ENCODE assay signal across 8 cellular contexts in the genomic region with DNA sequence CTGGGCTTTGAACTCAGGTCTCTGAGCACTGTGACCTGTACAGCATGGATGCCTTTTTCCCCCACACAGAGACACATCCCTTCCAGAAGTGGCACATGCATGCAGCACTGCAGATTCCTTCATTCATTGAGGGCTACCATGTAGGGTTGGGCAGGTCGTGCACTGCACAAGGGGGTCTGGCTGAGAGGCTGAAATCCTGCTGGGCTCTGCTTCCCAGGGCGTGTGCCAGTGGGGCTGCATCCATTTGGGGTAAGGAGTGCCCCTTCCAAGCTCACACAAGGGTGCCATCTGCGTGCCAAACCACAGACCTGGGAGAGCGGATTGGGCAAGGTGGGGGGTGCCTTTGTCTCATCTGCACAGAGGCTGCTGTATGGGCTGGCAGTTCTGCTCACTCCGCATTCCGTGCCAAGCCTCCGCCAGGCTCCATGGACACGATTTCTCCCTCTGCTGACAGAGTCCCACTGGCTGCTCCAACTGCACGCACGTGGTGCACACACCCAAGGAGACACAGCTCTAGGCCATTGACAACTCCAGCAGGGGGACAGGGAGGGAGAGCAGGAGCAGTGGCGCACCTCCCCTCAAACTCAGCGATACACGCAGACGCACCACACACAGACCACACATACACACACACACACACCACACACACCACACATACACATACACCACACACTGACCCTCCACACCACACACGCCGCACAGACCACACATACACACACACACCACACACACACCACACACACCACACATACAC. TPM values are rescaled to one million over a fixed set of nuclear protein-coding genes. Genes with fewer than 3 reads are reported as not detected.
DNase-seq lines count a peak whose midpoint lies in the region; FAIRE-seq and TF ChIP-seq lines count a peak whose summit lies in the region.

No MANE protein-coding gene starts in this region.

- no peak overlapping the region for H2AFZ ChIP-seq in endothelial cell of umbilical vein (ENCODE audit: low read depth, low read length)

- H3K4me2 ChIP-seq in endothelial cell of umbilical vein (ENCODE audit: insufficient read depth, low read length): no peak overlapping the region

- no peak for TF ChIP-seq POLR2A in endothelial cell of umbilical vein (IDR thresholded peaks at IDR 0.05; ENCODE audit: low read depth, low read length)

- H3K9ac ChIP-seq in endothelial cell of umbilical vein (replicated peaks; ENCODE audit: extremely low read depth, insufficient read depth, low read length): no peak overlapping the region

- H3K9me3 ChIP-seq in endothelial cell of umbilical vein (replicated peaks; ENCODE audit: control insufficient read depth, insufficient read depth, low read length): no peaks in the 10 kb centered on the region

- no peak overlapping the region for H3K4me3 ChIP-seq in endothelial cell of umbilical vein (replicated peaks in 1 of 3; ENCODE audit: insufficient read depth in 1 of 3, low read depth in 1 of 3, low read length in 3 of 3)

- H3K9me1 ChIP-seq in endothelial cell of umbilical vein (replicated peaks; ENCODE audit: control insufficient read depth, extremely low read depth, insufficient read depth, low read length): no peaks in the 10 kb centered on the region

- no peak overlapping the region for H3K27ac ChIP-seq in endothelial cell of umbilical vein (ENCODE audit: insufficient read depth, low read depth, low read length)

- POLR2A ChIA-PET in endothelial cell of umbilical vein (lab: Charles Lee): no interaction called here

- no peaks in the 10 kb centered on the region for H3K79me2 ChIP-seq in endothelial cell of umbilical vein (ENCODE audit: control insufficient read depth, insufficient read depth, low read length)

- H4K20me1 ChIP-seq in endothelial cell of umbilical vein (replicated peaks; ENCODE audit: control insufficient read depth, extremely low read depth, insufficient read depth, low read length): no peaks in the 10 kb centered on the region

- no peak for FAIRE-seq in endothelial cell of umbilical vein (lab: Jason Lieb, UNC)
- no peak for FAIRE-seq in GM19239 (lab: Jason Lieb, UNC)

- no peaks in the 10 kb centered on the region for H3K36me3 ChIP-seq in endothelial cell of umbilical vein (ENCODE audit: control insufficient read depth in 2 of 2, extremely low read depth in 1 of 2, insufficient read depth in 2 of 2, low read length in 2 of 2)

- TF ChIP-seq CTCF in endothelial cell of umbilical vein (IDR thresholded peaks at IDR 0.05; ENCODE audit: extremely low read depth in 1 of 2, insufficient read depth in 1 of 2, low read depth in 1 of 2, low read length in 2 of 2): no peak

- DNase-seq in NCI-H2081 (lab: John Stamatoyannopoulos, UW) (peak; percentile 66 to 77), NCI-H2081 treated with DMSO at 0.1 percent for 48 hours (lab: John Stamatoyannopoulos, UW) (no peak), NCI-H2227 treated with DMSO at 0.1 percent for 48 hours (lab: John Stamatoyannopoulos, UW) (peak; percentile 52), endothelial cell of umbilical vein (ENCODE audit: low read depth, low spot score) (no peak), posterior cingulate gyrus (peak; percentile 69 to 98 (median 88)), GM19239 (ENCODE audit: insufficient read length, low spot score) (no peak), SKM-1 treated with dmso at 0.1 percent for 144 hours (lab: John Stamatoyannopoulos, UW; ENCODE audit: unreplicated experiment) (no peak)
- DNase-seq in activated T-cell treated with anti-CD3 and anti-CD28 coated beads, Interleukin-2, amount 50 U/mL, for 1 hour: no peak

- peaks cover 38% of the 10 kb centered on the region in 2 experiments for H3K27me3 ChIP-seq in endothelial cell of umbilical vein (ENCODE audit: control insufficient read depth in 2 of 2, insufficient read depth in 2 of 2, low read length in 2 of 2)

- BruUV-seq in endothelial cell of umbilical vein (replicated peaks; lab: Mats Ljungman, UMichigan): no TSS peak

- dilution Hi-C loops in endothelial cell of umbilical vein (cut with MboI; ENCODE audit: extremely low pct_ligation_motif_present, low sequenced_read_pairs): no loop called here

- intact Hi-C loops in endothelial cell of umbilical vein (cut with micrococcal nuclease): no loop called here
- intact Hi-C loops in posterior cingulate gyrus (cut with DNase I): no loop called here

- H3K4me1 ChIP-seq in endothelial cell of umbilical vein (ENCODE audit: control insufficient read depth, extremely low read depth, insufficient read depth, low read length): no peaks in the 10 kb centered on the region

- CTCF ChIA-PET in endothelial cell of umbilical vein (lab: Charles Lee): interaction anchor here (0.7 to 0.8 kb wide), 2 partner anchors 287 to 306 kb away, joined by 3 read pairs; no protein-coding TSS in a partner anchor

TF ChIP-seq in endothelial cell of umbilical vein, 7 proteins besides CTCF, POLR2A, EP300 and RAD21:
- TF ChIP-seq, protein P1, sequence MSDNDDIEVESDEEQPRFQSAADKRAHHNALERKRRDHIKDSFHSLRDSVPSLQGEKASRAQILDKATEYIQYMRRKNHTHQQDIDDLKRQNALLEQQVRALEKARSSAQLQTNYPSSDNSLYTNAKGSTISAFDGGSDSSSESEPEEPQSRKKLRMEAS (IDR thresholded peaks at IDR 0.05; ENCODE audit: insufficient read depth, insufficient read length): peak; percentile 12
- TF ChIP-seq POLR2AphosphoS5 (IDR thresholded peaks at IDR 0.05; ENCODE audit: insufficient read depth, low read depth, low read length): no peak
- TF ChIP-seq FOS (IDR thresholded peaks at IDR 0.05; ENCODE audit: borderline replicate concordance, insufficient read depth, low read length): no peak
- no peak for TF ChIP-seq JUN (IDR thresholded peaks at IDR 0.05; ENCODE audit: borderline replicate concordance, insufficient read depth, insufficient read length, low read depth)
- no peak for TF ChIP-seq EZH2 (IDR thresholded peaks at IDR 0.05; ENCODE audit: borderline replicate concordance, low read depth, low read length, severe bottlenecking)
- TF ChIP-seq MYC (IDR thresholded peaks at IDR 0.05; ENCODE audit: low read depth, low read length): no peak
- TF ChIP-seq GATA2 (IDR thresholded peaks at IDR 0.05; ENCODE audit: insufficient read depth, insufficient read length, low read depth, low read length): no peak
TF ChIP-seq in endothelial cell of umbilical vein: peak in this region for 1.

RNA-seq across cellular contexts. Expression of a gene that starts 4.5 kb away (rescaled TPM):
- total RNA-seq in endothelial cell of umbilical vein: not detected in 2 replicates
- polyA plus RNA-seq in endothelial cell of umbilical vein: not detected in 2 replicates
- polyA plus RNA-seq in endothelial cell of umbilical vein (2011; cell fraction: cytosol; rRNA removed): not detected in 2 replicates
- not detected in 2 replicates for polyA plus RNA-seq in endothelial cell of umbilical vein (2011; cell fraction: nucleus; rRNA removed)
- not detected in 2 replicates for polyA plus RNA-seq in endothelial cell of umbilical vein (2012)
- not detected in 2 replicates for polyA minus RNA-seq in endothelial cell of umbilical vein
- not detected for polyA minus RNA-seq in endothelial cell of umbilical vein (2011; cell fraction: cytosol; rRNA and poly(A)+ RNA removed)
- not detected in 2 replicates for polyA minus RNA-seq in endothelial cell of umbilical vein (2011; cell fraction: nucleus; rRNA and poly(A)+ RNA removed)

RNA-seq across cellular contexts. Expression of a gene that starts 13.8 kb away (rescaled TPM):
- total RNA-seq in endothelial cell of umbilical vein: 43.6 and 49.3 TPM in 2 replicates
- 68.7 and 96.5 TPM in 2 replicates for polyA plus RNA-seq in endothelial cell of umbilical vein
- 43.0 and 66.5 TPM in 2 replicates for polyA plus RNA-seq in endothelial cell of umbilical vein (2011; cell fraction: cytosol; rRNA removed)
- polyA plus RNA-seq in endothelial cell of umbilical vein (2011; cell fraction: nucleus; rRNA removed): 23.3 and 27.6 TPM in 2 replicates
- polyA plus RNA-seq in endothelial cell of umbilical vein (2012): 40.5 and 54.2 TPM in 2 replicates
- 17.6 and 18.8 TPM in 2 replicates for polyA minus RNA-seq in endothelial cell of umbilical vein
- 30.3 TPM for polyA minus RNA-seq in endothelial cell of umbilical vein (2011; cell fraction: cytosol; rRNA and poly(A)+ RNA removed)
- polyA minus RNA-seq in endothelial cell of umbilical vein (2011; cell fraction: nucleus; rRNA and poly(A)+ RNA removed): 11.2 and 16.2 TPM in 2 replicates

RNA-seq across cellular contexts. Expression of a gene that starts 17.0 kb away (rescaled TPM):
- total RNA-seq in endothelial cell of umbilical vein: not detected in 2 replicates
- not detected in 2 replicates for polyA plus RNA-seq in endothelial cell of umbilical vein
- not detected in 2 replicates for polyA plus RNA-seq in endothelial cell of umbilical vein (2011; cell fraction: cytosol; rRNA removed)
- not detected in 2 replicates for polyA plus RNA-seq in endothelial cell of umbilical vein (2011; cell fraction: nucleus; rRNA removed)
- polyA plus RNA-seq in endothelial cell of umbilical vein (2012): not detected in 2 replicates
- not detected in 2 replicates for polyA minus RNA-seq in endothelial cell of umbilical vein
- polyA minus RNA-seq in endothelial cell of umbilical vein (2011; cell fraction: cytosol; rRNA and poly(A)+ RNA removed): not detected
- polyA minus RNA-seq in endothelial cell of umbilical vein (2011; cell fraction: nucleus; rRNA and poly(A)+ RNA removed): not detected in 2 replicates

RNA-seq across cellular contexts. Expression of a gene that starts 28.8 kb away (rescaled TPM):
- total RNA-seq in endothelial cell of umbilical vein: 9.0 and 10.4 TPM in 2 replicates
- 2.0 and 2.5 TPM in 2 replicates for polyA plus RNA-seq in endothelial cell of umbilical vein
- 1.3 and 2.1 TPM in 2 replicates for polyA plus RNA-seq in endothelial cell of umbilical vein (2011; cell fraction: cytosol; rRNA removed)
- polyA plus RNA-seq in endothelial cell of umbilical vein (2011; cell fraction: nucleus; rRNA removed): 1.9 and 2.0 TPM in 2 replicates
- polyA plus RNA-seq in endothelial cell of umbilical vein (2012): 2.6 and 5.6 TPM in 2 replicates
- 0.76 and 1.2 TPM in 2 replicates for polyA minus RNA-seq in endothelial cell of umbilical vein
- 6.6 TPM for polyA minus RNA-seq in endothelial cell of umbilical vein (2011; cell fraction: cytosol; rRNA and poly(A)+ RNA removed)
- polyA minus RNA-seq in endothelial cell of umbilical vein (2011; cell fraction: nucleus; rRNA and poly(A)+ RNA removed): 1.5 and 4.2 TPM in 2 replicates

RNA-seq across cellular contexts. Expression of a gene that starts 37.4 kb away (rescaled TPM):
- 34.4 and 44.7 TPM in 2 replicates for total RNA-seq in endothelial cell of umbilical vein
- polyA plus RNA-seq in endothelial cell of umbilical vein: 39.1 and 42.6 TPM in 2 replicates
- polyA plus RNA-seq in endothelial cell of umbilical vein (2011; cell fraction: cytosol; rRNA removed): 33.9 and 35.8 TPM in 2 replicates
- polyA plus RNA-seq in endothelial cell of umbilical vein (2011; cell fraction: nucleus; rRNA removed): 32.4 and 39.3 TPM in 2 replicates
- 32.3 and 39.6 TPM in 2 replicates for polyA plus RNA-seq in endothelial cell of umbilical vein (2012)
- polyA minus RNA-seq in endothelial cell of umbilical vein: 7.4 and 7.9 TPM in 2 replicates
- 3.8 TPM for polyA minus RNA-seq in endothelial cell of umbilical vein (2011; cell fraction: cytosol; rRNA and poly(A)+ RNA removed)
- 4.7 and 5.8 TPM in 2 replicates for polyA minus RNA-seq in endothelial cell of umbilical vein (2011; cell fraction: nucleus; rRNA and poly(A)+ RNA removed)

Comparison
In these comparisons a context has a peak if more than half of its experiments do, and no peak if none do; other contexts are left out.
1. DNase-seq: peak in NCI-H2081 (2 of 2), NCI-H2227 treated with DMSO at 0.1 percent for 48 hours (single experiment) and posterior cingulate gyrus (10 of 10); none in NCI-H2081 treated with DMSO at 0.1 percent for 48 hours (single experiment), endothelial cell of umbilical vein (single experiment), activated T-cell treated with anti-CD3 and anti-CD28 coated beads, Interleukin-2, amount 50 U/mL, for 1 hour (single experiment), GM19239 (single experiment) and SKM-1 treated with dmso at 0.1 percent for 144 hours (single experiment).